ENCODE assay signal across 11 cellular contexts in genomic region chr19:58196911-58197616, GRCh38. TPM values are rescaled to one million over a fixed set of nuclear protein-coding genes. Genes with fewer than 3 reads are reported as not detected.
DNase-seq lines count a peak whose midpoint lies in the region; FAIRE-seq and TF ChIP-seq lines count a peak whose summit lies in the region.
"Had no signal": no experiment of that assay in that cellular context is flagged by ENCODE, and none has a peak within 500 bp of the region (broad histone marks: within the 10 kb centered on the region; RNA-seq: fewer than 3 reads in every experiment).

No MANE protein-coding gene starts in this region.

- DNase-seq in GM04503 (ENCODE audit: low read depth) (peak; percentile 3), KBM-7 (peak; percentile 68), bronchial epithelial cell (ENCODE audit: low read depth) (peak; percentile 26), NCI-H345 (lab: John Stamatoyannopoulos, UW) (no peak), H54 (ENCODE audit: insufficient read length, low spot score) (no peak), T-helper 9 cell (no peak), LoVo (ENCODE audit: low spot score) (no peak)
- DNase-seq: ovary, tibial artery had no signal

- H3K27me3 ChIP-seq in bronchial epithelial cell (ENCODE audit: control insufficient read depth, insufficient read depth, low read length) (no peaks in the 10 kb centered on the region), muscle layer of duodenum (ENCODE audit: low read depth, low read length) (no peaks in the 10 kb centered on the region)
- H3K27me3 ChIP-seq: ovary, tibial artery had no signal

- TF ChIP-seq CTCF in bronchial epithelial cell (IDR thresholded peaks at IDR 0.05; ENCODE audit: insufficient read depth, low read length, severe bottlenecking): no peak

- in situ Hi-C loops in KBM-7 (cut with MboI; ENCODE audit: low pct_unique_long_range_greater_than_20kb, low sequenced_read_pairs): no loop called here

- H3K4me3 ChIP-seq in bronchial epithelial cell (ENCODE audit: low read depth, low read length): no peak overlapping the region
- H3K4me3 ChIP-seq in muscle layer of duodenum (ENCODE audit: low read depth in 1 of 2, low read length in 2 of 2): peak overlapping the region; percentile 11 to 64
- H3K4me3 ChIP-seq: ovary, tibial artery had no signal

- no peak for TF ChIP-seq POLR2A in H54 (IDR thresholded peaks at IDR 0.05; ENCODE audit: low read depth, low read length)

- H3K4me1 ChIP-seq in muscle layer of duodenum (ENCODE audit: control insufficient read depth in 1 of 2, insufficient read depth in 2 of 2, low read length in 2 of 2): no peaks in the 10 kb centered on the region
- H3K4me1 ChIP-seq: tibial artery had no signal

- peaks cover 68 to 94% of the 10 kb centered on the region in 2 donors for H3K9me3 ChIP-seq in muscle layer of duodenum (ENCODE audit: control insufficient read depth in 1 of 2, low read length in 2 of 2)

- FAIRE-seq in bronchial epithelial cell (lab: Jason Lieb, UNC) (no peak), H54 (lab: Jason Lieb, UNC) (no peak)
- FAIRE-seq: islet of Langerhans had no signal

- H3K27ac ChIP-seq in muscle layer of duodenum (ENCODE audit: low read length): no peak overlapping the region
- H3K27ac ChIP-seq: ovary, tibial artery had no signal

- H3K36me3 ChIP-seq in bronchial epithelial cell (ENCODE audit: control insufficient read depth, insufficient read depth, low read length) (peaks cover 28% of the 10 kb centered on the region), muscle layer of duodenum (ENCODE audit: control insufficient read depth in 1 of 2, insufficient read depth in 2 of 2, low read length in 2 of 2) (peaks cover 29 to 97% of the 10 kb centered on the region in 2 donors)

RNA-seq across cellular contexts. Expression of gene ZNF274, which starts 14.2 kb away (rescaled TPM):
- 28.2 and 36.5 TPM in 2 replicates for total RNA-seq in bronchial epithelial cell

RNA-seq across cellular contexts. Expression of gene ZNF544, which starts 31.6 kb away (rescaled TPM):
- 55.8 and 65.8 TPM in 2 replicates for total RNA-seq in bronchial epithelial cell

RNA-seq across cellular contexts. Expression of gene ZNF329, which starts 46.5 kb away (rescaled TPM):
- 14.1 and 14.5 TPM in 2 replicates for total RNA-seq in bronchial epithelial cell

Comparison
In these comparisons a context has a peak if more than half of its experiments do, and no peak if none do; other contexts are left out.
1. DNase-seq: peak in GM04503 (single experiment), KBM-7 (single experiment) and bronchial epithelial cell (single experiment); none in NCI-H345 (single experiment), H54 (single experiment), T-helper 9 cell (single experiment) and LoVo (single experiment).